ENCODE assay signal across 8 cellular contexts in the genomic region with DNA sequence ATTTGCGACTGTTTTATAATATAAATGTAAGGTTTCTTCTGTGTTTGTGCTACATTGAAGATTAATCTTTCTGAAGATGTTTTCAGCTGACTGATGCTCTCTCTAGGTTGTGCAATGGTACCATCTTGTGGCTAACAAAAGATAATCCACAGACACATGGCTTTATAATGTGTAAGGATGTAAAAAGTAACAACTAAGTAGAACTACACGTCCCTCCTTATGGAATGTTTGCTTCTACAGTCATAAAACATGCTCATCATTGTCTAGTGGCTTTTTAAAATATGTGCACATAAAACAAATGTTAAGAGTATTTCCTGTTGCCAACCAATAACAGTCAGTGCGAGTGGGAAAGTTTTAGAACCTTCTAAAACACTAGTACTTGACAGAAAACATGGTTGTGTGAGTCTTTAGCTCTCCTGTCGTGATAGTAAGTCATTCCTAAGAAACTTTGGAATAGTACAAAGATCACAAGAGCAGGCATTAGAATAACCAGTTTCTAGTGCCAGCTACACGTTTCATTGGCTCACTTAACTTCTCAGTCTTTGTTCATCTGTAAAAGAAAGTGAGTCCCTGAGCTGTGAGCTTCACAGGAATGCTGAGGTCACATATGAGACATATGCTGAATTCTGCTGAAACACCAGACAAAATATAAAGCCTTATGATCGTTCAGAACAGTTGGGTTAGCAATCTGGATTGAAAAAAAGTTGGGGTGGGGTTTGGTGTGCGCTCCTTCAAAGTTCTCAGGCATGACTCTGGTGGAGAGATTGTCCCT.
DNase-seq lines count a peak whose midpoint lies in the region; ATAC-seq and TF ChIP-seq lines count a peak whose summit lies in the region.

No MANE protein-coding gene starts in this region.

- no peak for DNase-seq in GM06990 (ENCODE audit: extremely low read depth, insufficient read length)
- DNase-seq in NCI-H2227 (lab: John Stamatoyannopoulos, UW; ENCODE audit: unreplicated experiment): peak; percentile 32
- peak; percentile 86 for DNase-seq in choroid plexus epithelial cell (ENCODE audit: low read depth)
- DNase-seq in myocyte (ENCODE audit: low read depth): peak; percentile 44
- DNase-seq in 8988T: no peak
- no peak for DNase-seq in amniotic stem cell (lab: John Stamatoyannopoulos, UW)

- H3K36me3 ChIP-seq in GM06990 (ENCODE audit: control insufficient read depth, insufficient read depth, low read length): no peaks in the 10 kb centered on the region

- TF ChIP-seq CTCF in GM06990 (IDR thresholded peaks at IDR 0.05; ENCODE audit: insufficient read depth, low read length, poor library complexity, severe bottlenecking) (peak; percentile 28), choroid plexus epithelial cell (conservative IDR thresholded peaks at IDR 0.05; ENCODE audit: low read depth, low read length) (peak; percentile 61)

- ATAC-seq in GM18520 (IDR thresholded peaks at IDR 0.05; ENCODE audit: unreplicated experiment) (no peak), HG02852 (IDR thresholded peaks at IDR 0.05; ENCODE audit: unreplicated experiment) (no peak)

- no peaks in the 10 kb centered on the region for H3K27me3 ChIP-seq in GM06990 (replicated peaks; ENCODE audit: control insufficient read depth, insufficient read depth, low read length)

- no peak overlapping the region for H3K4me3 ChIP-seq in GM06990 (replicated peaks; ENCODE audit: low read depth, low read length)
- no peak overlapping the region for H3K4me3 ChIP-seq in choroid plexus epithelial cell (ENCODE audit: low read depth, low read length)

Comparison
In these comparisons a context has a peak if more than half of its experiments do, and no peak if none do; other contexts are left out.
1. DNase-seq: peak in NCI-H2227 (single experiment), choroid plexus epithelial cell (single experiment) and myocyte (single experiment); none in GM06990 (single experiment), 8988T (single experiment) and amniotic stem cell (single experiment).